ENCODE assay signal across 8 cellular contexts in the genomic region with DNA sequence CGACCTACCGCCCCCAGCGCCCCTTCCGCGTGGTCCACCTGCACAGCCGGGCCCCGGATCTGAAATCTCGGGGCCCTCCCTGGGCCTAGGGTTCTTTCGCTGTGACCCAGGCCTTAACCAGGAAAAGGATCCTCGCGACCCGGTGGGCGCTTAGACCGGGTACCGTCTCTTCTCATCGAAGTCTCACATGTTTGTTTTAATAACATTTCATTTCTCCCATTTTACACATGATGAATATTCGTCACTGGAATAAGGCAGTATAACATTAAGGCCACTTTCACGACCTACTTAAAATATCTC. TPM values are rescaled to one million over a fixed set of nuclear protein-coding genes. Genes with fewer than 3 reads are reported as not detected.
DNase-seq lines count a peak whose midpoint lies in the region; ATAC-seq and TF ChIP-seq lines count a peak whose summit lies in the region.

No MANE protein-coding gene starts in this region.

- H3K9ac ChIP-seq in duodenal mucosa (ENCODE audit: low read depth in 1 of 2, low read length in 2 of 2) (peak overlapping the region; percentile 58 to 70), neural progenitor cell (no peak overlapping the region)

- no peaks in the 10 kb centered on the region for H3K27me3 Mint-ChIP-seq in CD4-positive, alpha-beta T cell
- peaks cover 7% of the 10 kb centered on the region for H3K27me3 Mint-ChIP-seq in neural progenitor cell (ENCODE audit: insufficient read depth, low read depth)

- H3F3A ChIP-seq in neural progenitor cell (ENCODE audit: low read depth) = peaks cover 71% of the 10 kb centered on the region

- TF ChIP-seq CTCF in CD4-positive, alpha-beta T cell (IDR thresholded peaks at IDR 0.05) = no peak
- no peak for TF ChIP-seq CTCF in neural progenitor cell (IDR thresholded peaks at IDR 0.05)

- peaks cover 36% of the 10 kb centered on the region for H3K4me1 Mint-ChIP-seq in CD4-positive, alpha-beta T cell (ENCODE audit: low read depth)
- H3K4me1 Mint-ChIP-seq in neural progenitor cell = peaks cover 23% of the 10 kb centered on the region

- H3K36me3 ChIP-seq in duodenal mucosa (ENCODE audit: control insufficient read depth in 1 of 2, insufficient read depth in 2 of 2, low read length in 2 of 2) (peaks cover 17 to 33% of the 10 kb centered on the region in 2 donors), neural progenitor cell (no peaks in the 10 kb centered on the region)

- no peaks in the 10 kb centered on the region for H3K27me3 ChIP-seq in CD4-positive, alpha-beta T cell (ENCODE audit: control insufficient read depth, insufficient read depth, low read length)
- H3K27me3 ChIP-seq in duodenal mucosa (ENCODE audit: control insufficient read depth in 1 of 2, insufficient read depth in 2 of 2, low read length in 2 of 2) = no peaks in the 10 kb centered on the region
- no peaks in the 10 kb centered on the region for H3K27me3 ChIP-seq in neural progenitor cell

- H3K36me3 Mint-ChIP-seq in CD4-positive, alpha-beta T cell (ENCODE audit: low read depth) = peaks cover 46% of the 10 kb centered on the region
- peaks cover 20% of the 10 kb centered on the region for H3K36me3 Mint-ChIP-seq in neural progenitor cell

- H3K4me1 ChIP-seq in duodenal mucosa (ENCODE audit: control insufficient read depth in 1 of 2, insufficient read depth in 2 of 2, low read length in 2 of 2) = peaks cover 26 to 45% of the 10 kb centered on the region in 2 donors
- peaks cover 15% of the 10 kb centered on the region for H3K4me1 ChIP-seq in neural progenitor cell

- H3K9me3 ChIP-seq in CD4-positive, alpha-beta T cell (ENCODE audit: control insufficient read depth, low read length) = no peaks in the 10 kb centered on the region
- H3K9me3 ChIP-seq in duodenal mucosa (ENCODE audit: control insufficient read depth in 1 of 2, low read length in 2 of 2) (no peaks in the 10 kb centered on the region), neural progenitor cell (ENCODE audit: low read depth) (no peaks in the 10 kb centered on the region)

- peak overlapping the region; percentile 91 for H3K4me3 Mint-ChIP-seq in CD4-positive, alpha-beta T cell
- H3K4me3 Mint-ChIP-seq in neural progenitor cell = peak overlapping the region; percentile 97

- ATAC-seq in CD4-positive, alpha-beta T cell (ENCODE audit: poor library complexity) = no peak
- ATAC-seq in GM19463 (IDR thresholded peaks at IDR 0.05; ENCODE audit: unreplicated experiment) (no peak), GM21717 (IDR thresholded peaks at IDR 0.05; ENCODE audit: unreplicated experiment) (no peak)

- H3K79me2 ChIP-seq in neural progenitor cell (ENCODE audit: low read depth) = peaks cover 38% of the 10 kb centered on the region

- DNase-seq in CD4-positive, alpha-beta T cell = no peak
- DNase-seq in MV-4-11 (lab: John Stamatoyannopoulos, UW) (peak; percentile 64), neural progenitor cell (ENCODE audit: low spot score) (no peak), inferior parietal cortex (ENCODE audit: extremely low spot score) (no peak), pons (ENCODE audit: low spot score) (no peak)

- intact Hi-C loops in CD4-positive, alpha-beta T cell (cut with DNase I, micrococcal nuclease) = loop anchor here in 1 of 2 experiments (1.0 kb wide), 1 partner anchor 11 kb away; the partner anchor contains the start of gene WDR6

- H3K4me3 ChIP-seq in duodenal mucosa (ENCODE audit: low read depth in 1 of 2, low read length in 2 of 2) = peak overlapping the region; percentile 82 to 89
- peak overlapping the region; percentile 79 for H3K4me3 ChIP-seq in neural progenitor cell

- peak overlapping the region; percentile 82 for H3K4me2 ChIP-seq in neural progenitor cell

- POLR2A ChIA-PET in CD4-positive, alpha-beta T cell (lab: Charles Lee) = interaction anchor here (0.9 to 12.0 kb wide), 8 partner anchors 10 to 86 kb away, joined by 3 to 331 read pairs (median 8); partner anchors contain the start of genes IMPDH2, P4HTM, QARS1 and QRICH1

- peaks cover 51% of the 10 kb centered on the region for H4K20me1 ChIP-seq in neural progenitor cell (ENCODE audit: low read depth)

- no peak overlapping the region for H2AFZ ChIP-seq in neural progenitor cell (replicated peaks)

- no peaks in the 10 kb centered on the region for H3K9me3 Mint-ChIP-seq in CD4-positive, alpha-beta T cell
- H3K9me3 Mint-ChIP-seq in neural progenitor cell = no peaks in the 10 kb centered on the region

- peak overlapping the region; percentile 90 for H3K27ac Mint-ChIP-seq in CD4-positive, alpha-beta T cell
- peak overlapping the region; percentile 8 for H3K27ac Mint-ChIP-seq in neural progenitor cell

- peak overlapping the region; percentile 53 for H3K27ac ChIP-seq in CD4-positive, alpha-beta T cell (ENCODE audit: low read depth, low read length)
- H3K27ac ChIP-seq in duodenal mucosa (ENCODE audit: low read depth, low read length) = peak overlapping the region; percentile 61
- no peak overlapping the region for H3K27ac ChIP-seq in neural progenitor cell

- CTCF ChIA-PET in CD4-positive, alpha-beta T cell (lab: Charles Lee) = interaction anchor here (6.5 kb wide), 1 partner anchor 30 kb away, joined by 53 read pairs; the partner anchor contains the start of gene P4HTM

RNA-seq across cellular contexts. Expression of gene DALRD3, which starts 0.3 kb away (rescaled TPM):
- 10 to 100 TPM; 15.1 to 15.6 TPM for total RNA-seq in CD4-positive, alpha-beta T cell
- total RNA-seq in neural progenitor cell (ENCODE audit: low replicate concordance) = 32.9 and 57.4 TPM in 2 replicates

RNA-seq across cellular contexts. Expression of gene NDUFAF3, which starts 3.3 kb away (rescaled TPM):
- total RNA-seq in CD4-positive, alpha-beta T cell = 10 to 100 TPM; 52.7 to 53.2 TPM
- 26.2 and 36.8 TPM in 2 replicates for total RNA-seq in neural progenitor cell (ENCODE audit: low replicate concordance)

RNA-seq across cellular contexts. Expression of gene IMPDH2, which starts 10.5 kb away (rescaled TPM):
- 100 to 1,000 TPM; 133 to 135 TPM for total RNA-seq in CD4-positive, alpha-beta T cell
- total RNA-seq in neural progenitor cell (ENCODE audit: low replicate concordance) = 271 and 313 TPM in 2 replicates

RNA-seq across cellular contexts. Expression of gene WDR6, which starts 11.5 kb away (rescaled TPM):
- total RNA-seq in CD4-positive, alpha-beta T cell = 100 to 1,000 TPM; 132 to 134 TPM
- total RNA-seq in neural progenitor cell (ENCODE audit: low replicate concordance) = 131 and 215 TPM in 2 replicates

RNA-seq across cellular contexts. Expression of gene P4HTM, which starts 28.6 kb away (rescaled TPM):
- 10 to 100 TPM; 45.9 to 47.0 TPM for total RNA-seq in CD4-positive, alpha-beta T cell
- total RNA-seq in neural progenitor cell (ENCODE audit: low replicate concordance) = 15.3 and 34.6 TPM in 2 replicates
